ENCODE assay signal across 8 cellular contexts in the genomic region with DNA sequence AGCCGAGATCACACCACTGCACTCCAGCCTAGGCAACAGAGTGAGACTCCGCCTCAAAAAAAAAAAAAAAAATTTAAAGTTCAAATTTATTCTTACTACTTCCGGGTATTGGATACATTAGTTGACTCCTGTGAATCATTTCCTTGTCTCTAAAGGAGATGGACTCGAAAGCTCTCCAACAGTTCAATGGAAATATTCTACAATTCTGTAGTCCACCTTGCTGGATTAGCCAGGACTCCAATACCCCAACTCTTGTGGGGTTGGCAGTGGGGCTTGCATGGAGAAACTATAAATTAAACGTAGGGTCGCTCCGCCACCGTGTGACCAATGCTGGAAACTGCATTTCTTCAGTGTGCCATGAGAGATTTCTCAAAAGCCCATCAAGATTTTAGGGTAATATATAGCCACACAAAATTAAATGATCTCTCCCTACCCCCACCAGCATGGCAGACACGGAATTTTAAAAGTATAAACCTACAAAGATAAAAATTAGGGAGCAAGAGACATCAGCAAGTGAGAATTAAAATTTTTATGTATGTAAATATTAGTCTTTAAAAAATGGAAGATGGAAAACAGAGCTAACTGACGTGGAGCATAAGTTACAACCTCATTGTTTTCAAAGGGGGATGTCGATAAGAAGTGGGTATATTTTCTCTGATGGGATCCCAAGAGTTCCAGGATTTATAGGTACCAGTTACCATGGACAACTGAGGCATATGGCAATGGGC. TPM values are rescaled to one million over a fixed set of nuclear protein-coding genes. Genes with fewer than 3 reads are reported as not detected.
A peak's percentile ranks its signal among the peaks of the same experiment; 100 is the strongest.
DNase-seq lines count a peak whose midpoint lies in the region; ATAC-seq and TF ChIP-seq lines count a peak whose summit lies in the region.

No MANE protein-coding gene starts in this region.

- intact Hi-C loops in ascending aorta (cut with DNase I) (loop anchor here (1.0 to 10.0 kb wide), 4 partner anchors 154 to 290 kb away; no protein-coding TSS in a partner anchor), posterior vena cava (cut with DNase I) (loop anchor here (2.0 to 10.0 kb wide), 2 partner anchors 152 to 190 kb away; no protein-coding TSS in a partner anchor)

- no peak overlapping the region for H3K4me3 ChIP-seq in ascending aorta
- no peak overlapping the region for H3K4me3 ChIP-seq in skeletal muscle cell (ENCODE audit: low read depth, low read length)

- no peak overlapping the region for H3K27ac ChIP-seq in ascending aorta

- TF ChIP-seq CTCF in ascending aorta (IDR thresholded peaks at IDR 0.05): peak; percentile 61 to 75 (median 74)

- no peaks in the 10 kb centered on the region for H3K27me3 ChIP-seq in ascending aorta

- no peaks in the 10 kb centered on the region for H3K4me1 ChIP-seq in ascending aorta

- no peaks in the 10 kb centered on the region for H3K36me3 ChIP-seq in ascending aorta

- no peaks in the 10 kb centered on the region for H3K9me3 ChIP-seq in ascending aorta

- ATAC-seq in HG02798 (IDR thresholded peaks at IDR 0.05; ENCODE audit: poor library complexity, unreplicated experiment): no peak

- DNase-seq in GM04503 (ENCODE audit: low read depth): peak; percentile 3
- DNase-seq in NAMALWA (ENCODE audit: low spot score): peak; percentile 85
- peak in 4 of 5 donors; percentile 13 to 53 (median 39) for DNase-seq in T-helper 1 cell
- DNase-seq in ascending aorta (ENCODE audit: low spot score in 2 of 2): peak in 1 of 2 donors; percentile 68
- peak in 36 of 51 donors; percentile 7 to 79 (median 43) for DNase-seq in hypothalamus (lab: John Stamatoyannopoulos, UW)
- peak; percentile 10 for DNase-seq in skeletal muscle cell (ENCODE audit: low read depth)
- DNase-seq in posterior vena cava (ENCODE audit: low spot score): no peak

RNA-seq across cellular contexts. Expression of gene GAREM2, which starts 27.8 kb away (rescaled TPM):
- total RNA-seq in ascending aorta (2.1 TPM), posterior vena cava (1 to 10 TPM; 6.3 to 6.9 TPM)
